1 cellular context compared by ENCODE assay signal in genomic region chr16:56849690-56850680, GRCh38.
A peak's percentile ranks its signal among the peaks of the same experiment; 100 is the strongest.
TF ChIP-seq lines count a peak whose summit lies in the region.

No MANE protein-coding gene starts in this region.

TF ChIP-seq in HepG2, 621 proteins besides CTCF, POLR2A, EP300 and RAD21 (continued from another document and continues in another):
- TF ChIP-seq NFYB (CRISPR knock-in tag; IDR thresholded peaks at IDR 0.05) (0 out of 2 replicates have a peak, but pooled peaks have one; percentile 6), ZNF776 (CRISPR knock-in tag; IDR thresholded peaks at IDR 0.05) (no peak), ZNF512 (CRISPR knock-in tag; IDR thresholded peaks at IDR 0.05) (no peak), MLX (CRISPR knock-in tag; IDR thresholded peaks at IDR 0.05) (no peak; the same call in 1 of the 2 replicates), ZXDC (CRISPR knock-in tag; IDR thresholded peaks at IDR 0.05) (no peak), STAT6 (CRISPR knock-in tag; IDR thresholded peaks at IDR 0.05; ENCODE audit: borderline replicate concordance) (no peak), ZNF646 (CRISPR knock-in tag; IDR thresholded peaks at IDR 0.05) (peak; percentile 75; the same call in 1 of the 2 replicates), ZNF546 (CRISPR knock-in tag; conservative IDR thresholded peaks at IDR 0.05) (no peak), EEA1 (CRISPR knock-in tag; IDR thresholded peaks at IDR 0.05; ENCODE audit: borderline replicate concordance) (no peak), REL (CRISPR knock-in tag; conservative IDR thresholded peaks at IDR 0.05) (no peak), IRF2 (CRISPR knock-in tag; IDR thresholded peaks at IDR 0.05) (no peak; the same call in 1 of the 2 replicates), MEIS2 (CRISPR knock-in tag; IDR thresholded peaks at IDR 0.05) (peak; percentile 24; the same call in 1 of the 2 replicates), RBAK (CRISPR knock-in tag; IDR thresholded peaks at IDR 0.05) (no peak), HMGA1 (CRISPR knock-in tag; conservative IDR thresholded peaks at IDR 0.05) (no peak), CCAR2 (optimal IDR thresholded peaks at IDR 0.05; ENCODE audit: low read depth, low read length) (no peak), ZFP1 (CRISPR knock-in tag; IDR thresholded peaks at IDR 0.05) (no peak), ATRX (CRISPR knock-in tag; IDR thresholded peaks at IDR 0.05; ENCODE audit: borderline replicate concordance) (no peak), NKX3-1 (CRISPR knock-in tag; IDR thresholded peaks at IDR 0.05) (no peak), AHR (CRISPR knock-in tag; IDR thresholded peaks at IDR 0.05) (no peak), ZNF703 (CRISPR knock-in tag; IDR thresholded peaks at IDR 0.05; ENCODE audit: borderline replicate concordance) (no peak), ZBTB33 (CRISPR knock-in tag; IDR thresholded peaks at IDR 0.05) (0 out of 2 replicates have a peak, but pooled peaks have one; percentile 5), ZNF101 (CRISPR knock-in tag; IDR thresholded peaks at IDR 0.05; ENCODE audit: borderline replicate concordance, low read depth) (no peak), RARG (CRISPR knock-in tag; IDR thresholded peaks at IDR 0.05; ENCODE audit: low read depth) (no peak), DNMT3B (CRISPR knock-in tag; conservative IDR thresholded peaks at IDR 0.05) (no peak), ZNF75D (CRISPR knock-in tag; IDR thresholded peaks at IDR 0.05; ENCODE audit: borderline replicate concordance) (no peak), ZSCAN5A (CRISPR knock-in tag; IDR thresholded peaks at IDR 0.05; ENCODE audit: borderline replicate concordance) (no peak; the same call in 1 of the 2 replicates), ARNTL (CRISPR knock-in tag; IDR thresholded peaks at IDR 0.05) (no peak; the same call in 1 of the 2 replicates), ERF (CRISPR knock-in tag; IDR thresholded peaks at IDR 0.05) (peak; percentile 30; the same call in 1 of the 2 replicates), ZNF577 (CRISPR knock-in tag; IDR thresholded peaks at IDR 0.05; ENCODE audit: borderline replicate concordance, low read depth) (no peak), TRAFD1 (CRISPR knock-in tag; IDR thresholded peaks at IDR 0.05; ENCODE audit: borderline replicate concordance) (no peak), CENPT (CRISPR knock-in tag; IDR thresholded peaks at IDR 0.05; ENCODE audit: low read depth) (no peak), ZNF12 (CRISPR knock-in tag; IDR thresholded peaks at IDR 0.05) (no peak), ZNF280D (CRISPR knock-in tag; IDR thresholded peaks at IDR 0.05) (peak; percentile 77; the same call in 1 of the 2 replicates), KLF13 (CRISPR knock-in tag; IDR thresholded peaks at IDR 0.05) (no peak), ZMAT3 (CRISPR knock-in tag; conservative IDR thresholded peaks at IDR 0.05) (no peak)
